27 cellular contexts compared by ENCODE assay signal in the genomic region with DNA sequence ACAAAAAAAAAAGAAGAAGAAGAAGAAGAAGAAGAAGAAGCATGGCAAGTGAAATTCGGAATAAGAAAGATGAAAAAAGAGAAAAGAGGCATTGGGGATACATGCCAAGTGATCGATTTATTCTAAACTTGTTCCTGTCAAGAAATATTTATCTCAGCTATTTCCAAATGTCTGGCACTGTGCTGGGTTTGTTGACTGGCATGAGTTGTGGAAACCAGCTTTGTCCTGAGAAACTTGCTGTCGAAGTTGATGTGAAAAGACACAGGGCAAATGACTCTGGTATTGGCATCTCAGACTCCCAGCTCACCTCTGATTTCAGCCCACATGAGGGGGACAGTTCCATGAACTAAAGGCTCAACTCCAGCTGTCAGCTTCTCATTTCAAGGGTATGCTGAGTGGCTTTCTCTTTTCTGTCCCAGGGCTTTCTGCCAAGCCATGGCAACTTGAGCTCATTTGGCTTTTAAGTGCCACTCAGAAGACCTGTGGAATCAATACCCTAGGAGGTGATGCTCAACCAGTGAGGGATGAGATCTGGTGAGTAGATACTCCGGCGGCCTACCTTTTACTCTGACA.
DNase-seq lines count a peak whose midpoint lies in the region; ATAC-seq and TF ChIP-seq lines count a peak whose summit lies in the region.
"Had no signal": no experiment of that assay in that cellular context is flagged by ENCODE, and none has a peak within 500 bp of the region (broad histone marks: within the 10 kb centered on the region; RNA-seq: fewer than 3 reads in every experiment).

No MANE protein-coding gene starts in this region.

- TF ChIP-seq CTCF in Calu3 (IDR thresholded peaks at IDR 0.05; ENCODE audit: unreplicated experiment) = no peak

- CTCF ChIA-PET in Calu3 (lab: Charles Lee) = no interaction called here

- no peaks in the 10 kb centered on the region for H3K36me3 Mint-ChIP-seq in Calu3 (ENCODE audit: insufficient read depth, unreplicated experiment)
- H3K36me3 Mint-ChIP-seq: activated naive CD8-positive, alpha-beta T cell treated with anti-CD3 and anti-CD28 coated beads, Interleukin-2, amount 10 ng/mL, durations not matched to agents 7 days and 5 days; CD8-positive, alpha-beta memory T cell; neural progenitor cell had no signal

- H3K4me3 Mint-ChIP-seq in Calu3 (ENCODE audit: low read depth, unreplicated experiment) = no peak overlapping the region
- H3K4me3 Mint-ChIP-seq: activated naive CD8-positive, alpha-beta T cell treated with anti-CD3 and anti-CD28 coated beads, Interleukin-2, amount 10 ng/mL, durations not matched to agents 7 days and 5 days; CD8-positive, alpha-beta memory T cell; neural progenitor cell had no signal

- H3K27me3 Mint-ChIP-seq in Calu3 (ENCODE audit: unreplicated experiment) = no peaks in the 10 kb centered on the region
- H3K27me3 Mint-ChIP-seq: activated naive CD8-positive, alpha-beta T cell treated with anti-CD3 and anti-CD28 coated beads, Interleukin-2, amount 10 ng/mL, durations not matched to agents 7 days and 5 days had no signal

- ATAC-seq in HG03442 (IDR thresholded peaks at IDR 0.05; ENCODE audit: unreplicated experiment) = no peak
- no peak for ATAC-seq in GM21529 (IDR thresholded peaks at IDR 0.05; ENCODE audit: unreplicated experiment)
- no peak for ATAC-seq in GM19463 (IDR thresholded peaks at IDR 0.05; ENCODE audit: unreplicated experiment)
- ATAC-seq: HCT116, left lobe of liver had no signal

- intact Hi-C loops in Calu3 (cut with micrococcal nuclease; ENCODE audit: unreplicated experiment) = no loop called here

- DNase-seq in Daoy (ENCODE audit: low read depth) = peak; percentile 22
- DNase-seq in NCI-H1105 treated with DMSO at 0.1 percent for 48 hours (lab: John Stamatoyannopoulos, UW) = peak; percentile 48
- DNase-seq in NCI-H345 (lab: John Stamatoyannopoulos, UW) = peak; percentile 84
- peak; percentile 24 for DNase-seq in glomerular visceral epithelial cell (ENCODE audit: extremely low spot score)
- no peak for DNase-seq in Calu3
- DNase-seq: activated CD4-positive, alpha-beta T cell treated with anti-CD3 and anti-CD28 coated beads for 48 hours; activated gamma-delta T cell; activated naive CD8-positive, alpha-beta T cell treated with anti-CD3 and anti-CD28 coated beads, Interleukin-2, amount 10 ng/mL, durations not matched to agents 7 days and 5 days; aorta; CD8-positive, alpha-beta memory T cell; central memory CD4-positive, alpha-beta T cell; DMS 273 treated with DMSO at 0.1 percent for 48 hours; erythroblast; GDM1; NCI-H1048; NCI-H774; SIG-M5; stimulated activated CD4-positive, alpha-beta T cell treated with anti-CD3 and anti-CD28 coated beads, Interleukin-1b, Interleukin-23, amount 100 ng/mL, for 48 hours; stimulated activated naive CD4-positive, alpha-beta T cell treated with Interleukin-2 at 50 U/mL for 16 hours; T-helper 9 cell; upper lobe of left lung had no signal

- H3K4me1 Mint-ChIP-seq in Calu3 (ENCODE audit: low read depth, unreplicated experiment) = peaks cover 21% of the 10 kb centered on the region
- H3K4me1 Mint-ChIP-seq: activated naive CD8-positive, alpha-beta T cell treated with anti-CD3 and anti-CD28 coated beads, Interleukin-2, amount 10 ng/mL, durations not matched to agents 7 days and 5 days; CD8-positive, alpha-beta memory T cell had no signal

- BruUV-seq in Calu3 (replicated peaks; lab: Mats Ljungman, UMichigan) = no TSS peak

- peaks cover 3% of the 10 kb centered on the region for H3K9me3 Mint-ChIP-seq in Calu3 (ENCODE audit: low read depth, unreplicated experiment)

- no peak overlapping the region for H3K27ac Mint-ChIP-seq in Calu3 (ENCODE audit: unreplicated experiment)
- H3K27ac Mint-ChIP-seq: activated naive CD8-positive, alpha-beta T cell treated with anti-CD3 and anti-CD28 coated beads, Interleukin-2, amount 10 ng/mL, durations not matched to agents 7 days and 5 days; neural progenitor cell had no signal
